1 cellular context compared by ENCODE assay signal in genomic region chr5:17315710-17316221, GRCh38.
TF ChIP-seq lines count a peak whose summit lies in the region.

No MANE protein-coding gene starts in this region.

TF ChIP-seq in HEK293, 187 proteins besides CTCF, POLR2A, EP300 and RAD21 (continued from another document and continues in another):
- TF ChIP-seq PRDM6 (tag by site-specific recombination; IDR thresholded peaks at IDR 0.05) = 0 out of 2 replicates have a peak, but pooled peaks have one; percentile 44
- no peak for TF ChIP-seq REPIN1 (tag by site-specific recombination; IDR thresholded peaks at IDR 0.05; ENCODE audit: low read depth)
- TF ChIP-seq ZBTB49 (tag by site-specific recombination; IDR thresholded peaks at IDR 0.05; ENCODE audit: low read depth) = no peak
- no peak for TF ChIP-seq HOXA7 (CRISPR knock-in tag; IDR thresholded peaks at IDR 0.05; ENCODE audit: borderline replicate concordance)
- TF ChIP-seq ZNF239 (tag by site-specific recombination; IDR thresholded peaks at IDR 0.05) = no peak
- TF ChIP-seq ZNF391 (tag by site-specific recombination; IDR thresholded peaks at IDR 0.05; ENCODE audit: borderline replicate concordance, low read depth) = peak; percentile 27; the same call in 1 of the 2 replicates
- no peak for TF ChIP-seq ZNF133 (tag by site-specific recombination; IDR thresholded peaks at IDR 0.05)
- peak; percentile 90 for TF ChIP-seq ZFP69B (tag by site-specific recombination; IDR thresholded peaks at IDR 0.05)
- no peak for TF ChIP-seq ZNF274 (IDR thresholded peaks at IDR 0.05; ENCODE audit: low read length)
- TF ChIP-seq ZNF274 (tag by site-specific recombination; IDR thresholded peaks at IDR 0.05; ENCODE audit: borderline replicate concordance) = no peak
- TF ChIP-seq ZNF10 (tag by site-specific recombination; IDR thresholded peaks at IDR 0.05) = no peak
- no peak for TF ChIP-seq ZNF140 (tag by site-specific recombination; IDR thresholded peaks at IDR 0.05)
- no peak for TF ChIP-seq ZNF112 (tag by site-specific recombination; IDR thresholded peaks at IDR 0.05)
- TF ChIP-seq ZNF660 (tag by site-specific recombination; IDR thresholded peaks at IDR 0.05) = no peak
- TF ChIP-seq YY2 (tag by site-specific recombination; IDR thresholded peaks at IDR 0.05) = no peak; the same call in none of the 2 replicates
- no peak for TF ChIP-seq ZBTB44 (tag by site-specific recombination; IDR thresholded peaks at IDR 0.05)
- TF ChIP-seq KLF7 (tag by site-specific recombination; IDR thresholded peaks at IDR 0.05; ENCODE audit: borderline replicate concordance) = no peak
- TF ChIP-seq ZNF473 (tag by site-specific recombination; IDR thresholded peaks at IDR 0.05) = no peak
- no peak for TF ChIP-seq OVOL3 (tag by site-specific recombination; IDR thresholded peaks at IDR 0.05)
- no peak for TF ChIP-seq ZNF670 (tag by site-specific recombination; IDR thresholded peaks at IDR 0.05; ENCODE audit: low read depth)
- TF ChIP-seq KLF9 (tag by site-specific recombination; IDR thresholded peaks at IDR 0.05; ENCODE audit: low read depth) = 0 out of 2 replicates have a peak, but pooled peaks have one; percentile 39
- TF ChIP-seq ZEB2 (tag by site-specific recombination; IDR thresholded peaks at IDR 0.05) = no peak; the same call in 1 of the 2 replicates
- TF ChIP-seq ZNF423 (tag by site-specific recombination; IDR thresholded peaks at IDR 0.05) = no peak
- no peak for TF ChIP-seq ZNF23 (tag by site-specific recombination; IDR thresholded peaks at IDR 0.05; ENCODE audit: borderline replicate concordance)
- TF ChIP-seq ZNF514 (tag by site-specific recombination; IDR thresholded peaks at IDR 0.05) = no peak
- TF ChIP-seq ZFP3 (tag by site-specific recombination; IDR thresholded peaks at IDR 0.05; ENCODE audit: low read depth) = no peak
- no peak for TF ChIP-seq ZNF121 (tag by site-specific recombination; IDR thresholded peaks at IDR 0.05)
- no peak for TF ChIP-seq SP2 (tag by site-specific recombination; IDR thresholded peaks at IDR 0.05)
- TF ChIP-seq ZFP41 (tag by site-specific recombination; IDR thresholded peaks at IDR 0.05; ENCODE audit: borderline replicate concordance) = no peak
- TF ChIP-seq WT1 (tag by site-specific recombination; IDR thresholded peaks at IDR 0.05) = no peak
- no peak for TF ChIP-seq ZNF707 (tag by site-specific recombination; IDR thresholded peaks at IDR 0.05)
- TF ChIP-seq ZNF426 (tag by site-specific recombination; IDR thresholded peaks at IDR 0.05) = no peak
- TF ChIP-seq ZNF211 (tag by site-specific recombination; IDR thresholded peaks at IDR 0.05; ENCODE audit: low read depth) = no peak
- TF ChIP-seq PATZ1 (tag by site-specific recombination; IDR thresholded peaks at IDR 0.05) = peak; percentile 16
- TF ChIP-seq ZNF585B (tag by site-specific recombination; IDR thresholded peaks at IDR 0.05) = no peak
- no peak for TF ChIP-seq ZNF280D (tag by site-specific recombination; IDR thresholded peaks at IDR 0.05)
- TF ChIP-seq ZSCAN23 (tag by site-specific recombination; IDR thresholded peaks at IDR 0.05) = 0 out of 2 replicates have a peak, but pooled peaks have one; percentile 69
- no peak for TF ChIP-seq ATF2 (tag by site-specific recombination; IDR thresholded peaks at IDR 0.05; ENCODE audit: low read depth)
- no peak for TF ChIP-seq ZFP37 (tag by site-specific recombination; IDR thresholded peaks at IDR 0.05)
- TF ChIP-seq ZBTB8A (tag by site-specific recombination; IDR thresholded peaks at IDR 0.05) = peak; percentile 79
- TF ChIP-seq ZBTB6 (tag by site-specific recombination; IDR thresholded peaks at IDR 0.05) = no peak
- no peak for TF ChIP-seq ZNF114 (tag by site-specific recombination; IDR thresholded peaks at IDR 0.05)
- TF ChIP-seq ZNF214 (tag by site-specific recombination; IDR thresholded peaks at IDR 0.05; ENCODE audit: borderline replicate concordance) = no peak
- TF ChIP-seq ZNF398 (tag by site-specific recombination; IDR thresholded peaks at IDR 0.05) = no peak; the same call in 1 of the 2 replicates
- no peak for TF ChIP-seq ZSCAN16 (tag by site-specific recombination; IDR thresholded peaks at IDR 0.05)
- peak; percentile 39 for TF ChIP-seq GLIS2 (tag by site-specific recombination; IDR thresholded peaks at IDR 0.05)
- TF ChIP-seq IKZF3 (tag by site-specific recombination; IDR thresholded peaks at IDR 0.05) = no peak
- no peak for TF ChIP-seq ZNF501 (tag by site-specific recombination; IDR thresholded peaks at IDR 0.05)
- TF ChIP-seq ZNF658 (tag by site-specific recombination; IDR thresholded peaks at IDR 0.05) = no peak
